Comparison of ENCODE assay signal across 7 cellular contexts in genomic region chr14:63745858-63746425, GRCh38. TPM values are rescaled to one million over a fixed set of nuclear protein-coding genes. Genes with fewer than 3 reads are reported as not detected.
DNase-seq lines count a peak whose midpoint lies in the region; ATAC-seq and TF ChIP-seq lines count a peak whose summit lies in the region.

No MANE protein-coding gene starts in this region.

- H3K4me1 ChIP-seq in PC-3 (ENCODE audit: insufficient read depth, low read length) (no peaks in the 10 kb centered on the region), right cardiac atrium (ENCODE audit: control insufficient read depth, insufficient read depth, low read length) (no peaks in the 10 kb centered on the region)

- no peak for DNase-seq in PC-3
- no peak for DNase-seq in natural killer cell
- no peak for DNase-seq in UCSD-AML1 (lab: John Stamatoyannopoulos, UW; ENCODE audit: unreplicated experiment)
- DNase-seq in right cardiac atrium, result no peak
- no peak for DNase-seq in NCI-H2107 (lab: John Stamatoyannopoulos, UW)

- no peaks in the 10 kb centered on the region for H3K27me3 Mint-ChIP-seq in natural killer cell (ENCODE audit: low read depth in 2 of 2)

- no peaks in the 10 kb centered on the region for H3K79me2 ChIP-seq in PC-3 (ENCODE audit: low read length)

- no peaks in the 10 kb centered on the region for H3K36me3 ChIP-seq in PC-3 (ENCODE audit: low read depth, low read length)

- H3K4me3 ChIP-seq in PC-3 (ENCODE audit: low read length), result no peak overlapping the region
- H3K4me3 ChIP-seq in right cardiac atrium (ENCODE audit: low read length), result no peak overlapping the region

- intact Hi-C loops in PC-3 (cut with micrococcal nuclease), result no loop called here
- intact Hi-C loops in natural killer cell (cut with micrococcal nuclease), result no loop called here
- intact Hi-C loops in right cardiac atrium (cut with DNase I), result no loop called here

- H2AFZ ChIP-seq in PC-3 (ENCODE audit: low read length), result no peak overlapping the region

- CTCF ChIA-PET in PC-3 (lab: Charles Lee), result no interaction called here

- no peak overlapping the region for H3K27ac ChIP-seq in PC-3 (ENCODE audit: low read length)
- no peak overlapping the region for H3K27ac ChIP-seq in right cardiac atrium (ENCODE audit: low read length)

- ATAC-seq in HG02870 (IDR thresholded peaks at IDR 0.05; ENCODE audit: unreplicated experiment) (peak; percentile 67), PC-3 (peak; percentile 50), natural killer cell (peak; percentile 17 to 36 (median 36)), right cardiac atrium (no peak)

- H3K4me2 ChIP-seq in PC-3 (ENCODE audit: low read length), result no peak overlapping the region

- no TSS peak for BruUV-seq in PC-3 (replicated peaks; lab: Mats Ljungman, UMichigan)

- no peaks in the 10 kb centered on the region for H3K9me3 Mint-ChIP-seq in natural killer cell

- no peaks in the 10 kb centered on the region for H3K9me3 ChIP-seq in PC-3 (ENCODE audit: low read length)
- H3K9me3 ChIP-seq in right cardiac atrium (ENCODE audit: control insufficient read depth, low read length), result no peaks in the 10 kb centered on the region

- H3K27me3 ChIP-seq in PC-3 (ENCODE audit: low read length) (no peaks in the 10 kb centered on the region), right cardiac atrium (ENCODE audit: control insufficient read depth, insufficient read depth) (no peaks in the 10 kb centered on the region)

- 38% methylated on average over 4 of the region's 4 CpGs for WGBS in right cardiac atrium

- no peaks in the 10 kb centered on the region for H3F3A ChIP-seq in PC-3 (ENCODE audit: low read length, unreplicated experiment)

- POLR2A ChIA-PET in PC-3 (lab: Charles Lee; ENCODE audit: unreplicated experiment), result no interaction called here

- peak overlapping the region in 1 of 2 donors; percentile 52 for H3K27ac Mint-ChIP-seq in natural killer cell

- H3K9ac ChIP-seq in PC-3 (ENCODE audit: low read length), result no peak overlapping the region

- no peak for TF ChIP-seq CTCF in PC-3 (conservative IDR thresholded peaks at IDR 0.05; ENCODE audit: low read depth, low read length)
- no peak for TF ChIP-seq CTCF in natural killer cell (IDR thresholded peaks at IDR 0.05)

- no peaks in the 10 kb centered on the region for H3K36me3 Mint-ChIP-seq in natural killer cell

- no peaks in the 10 kb centered on the region for H4K20me1 ChIP-seq in PC-3 (ENCODE audit: low read length)

- H3K4me1 Mint-ChIP-seq in natural killer cell, result peaks cover 5 to 6% of the 10 kb centered on the region in 2 donors

- TF ChIP-seq POLR2A in GM19099 (IDR thresholded peaks at IDR 0.05; ENCODE audit: extremely low read depth, insufficient read length, low read depth), result peak; percentile 38

- no peaks in the 10 kb centered on the region for H3K9me2 ChIP-seq in PC-3 (replicated peaks; ENCODE audit: low read length)

- H3K4me3 Mint-ChIP-seq in natural killer cell, result no peak overlapping the region

RNA-seq across cellular contexts. Expression of gene SGPP1, which starts 18.1 kb away (rescaled TPM):
- 15.9 and 19.3 TPM in 2 replicates for total RNA-seq in PC-3 (2014; rRNA removed)
- total RNA-seq in natural killer cell, result 10 to 100 TPM; 17.8 to 23.4 (median 23.3) TPM
- 1 to 10 TPM; 7.5 to 9.1 (median 7.9) TPM for total RNA-seq in right cardiac atrium
- 5.4 TPM for polyA plus RNA-seq in right cardiac atrium

Comparison
In these comparisons a context has a peak if more than half of its experiments do, and no peak if none do; other contexts are left out.
1. ATAC-seq: peak in HG02870 (single experiment), PC-3 (single experiment) and natural killer cell (3 of 3); none in right cardiac atrium (0 of 2).